ENCODE assay signal across 8 cellular contexts in the genomic region with DNA sequence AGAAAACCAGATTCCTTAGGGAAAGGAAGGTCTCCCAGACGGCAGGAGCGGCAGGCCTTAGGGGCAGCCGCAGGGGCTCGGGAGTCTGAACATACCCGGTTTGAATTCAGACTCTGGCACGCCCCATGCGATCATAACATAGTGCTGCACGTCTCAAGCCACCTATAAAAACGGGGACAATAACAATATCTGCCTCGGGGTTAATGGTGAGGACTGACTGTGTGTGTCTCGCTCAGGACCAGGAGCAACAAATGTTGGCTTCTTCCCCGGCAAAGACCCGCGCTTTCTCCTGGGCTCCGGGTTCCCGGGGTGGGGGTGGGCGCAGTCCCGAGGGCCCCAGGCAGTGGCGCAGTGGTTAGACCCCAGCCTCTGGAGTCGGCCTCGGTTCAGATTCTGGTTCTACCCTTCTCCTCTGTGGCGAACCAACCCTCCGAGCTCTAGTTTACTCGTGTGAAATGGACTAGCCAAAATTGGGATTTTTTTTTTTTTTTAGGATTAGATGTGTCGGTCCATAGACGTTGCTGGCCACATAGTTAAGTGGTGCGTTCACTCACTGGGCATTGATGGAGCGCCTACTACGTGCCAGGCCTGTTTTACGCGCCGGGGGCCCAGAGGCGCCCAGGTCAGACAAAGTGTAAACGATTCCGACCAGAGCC. TPM values are rescaled to one million over a fixed set of nuclear protein-coding genes. Genes with fewer than 3 reads are reported as not detected.
DNase-seq lines count a peak whose midpoint lies in the region; ATAC-seq lines count a peak whose summit lies in the region.

No MANE protein-coding gene starts in this region.

- H3K27ac Mint-ChIP-seq in central memory CD8-positive, alpha-beta T cell (ENCODE audit: low read depth) = no peak overlapping the region

- H3K4me1 Mint-ChIP-seq in central memory CD8-positive, alpha-beta T cell = no peaks in the 10 kb centered on the region

- H3K9me3 ChIP-seq in subcutaneous abdominal adipose tissue (ENCODE audit: control insufficient read depth in 5 of 5, low read length in 5 of 5) = no peaks in the 10 kb centered on the region

- H3K27me3 ChIP-seq in subcutaneous abdominal adipose tissue (ENCODE audit: control insufficient read depth in 5 of 5, insufficient read depth in 4 of 5, low read length in 5 of 5) = peaks cover 0 to 3% (median 0%) of the 10 kb centered on the region in 5 donors

- peak overlapping the region; percentile 67 to 80 (median 71) for H3K4me3 ChIP-seq in subcutaneous abdominal adipose tissue (ENCODE audit: low read depth in 1 of 5, low read length in 5 of 5)

- DNase-seq in M059J (ENCODE audit: low read depth) = peak; percentile 62
- no peak for DNase-seq in central memory CD8-positive, alpha-beta T cell (ENCODE audit: low spot score in 2 of 2)
- DNase-seq in left kidney (ENCODE audit: low read depth, low spot score) = peak; percentile 80
- DNase-seq in H4 (ENCODE audit: low spot score) = no peak
- no peak for DNase-seq in posterior cingulate gyrus
- no peak for DNase-seq in COLO668 (lab: John Stamatoyannopoulos, UW; ENCODE audit: unreplicated experiment)

- peak overlapping the region in 2 of 5 donors; percentile 22 to 66 for H3K9ac ChIP-seq in subcutaneous abdominal adipose tissue (ENCODE audit: low read length in 5 of 5)

- no peaks in the 10 kb centered on the region for H3K9me3 Mint-ChIP-seq in central memory CD8-positive, alpha-beta T cell

- intact Hi-C loops in posterior cingulate gyrus (cut with DNase I) = loop anchor here (5.0 kb wide), 2 partner anchors 39 to 101 kb away; no protein-coding TSS in a partner anchor

- peaks cover 2% of the 10 kb centered on the region for H3K36me3 Mint-ChIP-seq in central memory CD8-positive, alpha-beta T cell (ENCODE audit: insufficient read depth)

- H3K36me3 ChIP-seq in subcutaneous abdominal adipose tissue (ENCODE audit: control insufficient read depth in 5 of 5, insufficient read depth in 5 of 5, low read length in 5 of 5) = no peaks in the 10 kb centered on the region

- no peak overlapping the region for H3K27ac ChIP-seq in subcutaneous abdominal adipose tissue (ENCODE audit: low read depth, low read length)

- H3K4me1 ChIP-seq in subcutaneous abdominal adipose tissue (ENCODE audit: control insufficient read depth in 5 of 5, insufficient read depth in 5 of 5, low read length in 5 of 5) = peaks cover 3 to 35% (median 35%) of the 10 kb centered on the region in 5 donors

- ATAC-seq in central memory CD8-positive, alpha-beta T cell (replicated peaks; ENCODE audit: extremely low read depth, poor library complexity, severe bottlenecking) = no peak
- ATAC-seq in HG03280 (IDR thresholded peaks at IDR 0.05; ENCODE audit: unreplicated experiment) = no peak

- H3K4me3 Mint-ChIP-seq in central memory CD8-positive, alpha-beta T cell = peak overlapping the region; percentile 56

- H3K27me3 Mint-ChIP-seq in central memory CD8-positive, alpha-beta T cell = peaks cover 85% of the 10 kb centered on the region

RNA-seq across cellular contexts. Expression of gene SH3BP4, which starts 1.0 kb away (rescaled TPM):
- total RNA-seq in M059J (2014; rRNA removed; shearing (Covaris generic)) = 56.4 and 89.1 TPM in 2 replicates
- total RNA-seq in H4 (2014; rRNA removed; shearing (Covaris generic)) = 63.9 and 78.6 TPM in 2 replicates

Comparison
In these comparisons a context has a peak if more than half of its experiments do, and no peak if none do; other contexts are left out.
1. DNase-seq: peak in M059J (single experiment) and left kidney (single experiment); none in central memory CD8-positive, alpha-beta T cell (0 of 2), H4 (single experiment), posterior cingulate gyrus (0 of 10) and COLO668 (single experiment).